In the genomic region with DNA sequence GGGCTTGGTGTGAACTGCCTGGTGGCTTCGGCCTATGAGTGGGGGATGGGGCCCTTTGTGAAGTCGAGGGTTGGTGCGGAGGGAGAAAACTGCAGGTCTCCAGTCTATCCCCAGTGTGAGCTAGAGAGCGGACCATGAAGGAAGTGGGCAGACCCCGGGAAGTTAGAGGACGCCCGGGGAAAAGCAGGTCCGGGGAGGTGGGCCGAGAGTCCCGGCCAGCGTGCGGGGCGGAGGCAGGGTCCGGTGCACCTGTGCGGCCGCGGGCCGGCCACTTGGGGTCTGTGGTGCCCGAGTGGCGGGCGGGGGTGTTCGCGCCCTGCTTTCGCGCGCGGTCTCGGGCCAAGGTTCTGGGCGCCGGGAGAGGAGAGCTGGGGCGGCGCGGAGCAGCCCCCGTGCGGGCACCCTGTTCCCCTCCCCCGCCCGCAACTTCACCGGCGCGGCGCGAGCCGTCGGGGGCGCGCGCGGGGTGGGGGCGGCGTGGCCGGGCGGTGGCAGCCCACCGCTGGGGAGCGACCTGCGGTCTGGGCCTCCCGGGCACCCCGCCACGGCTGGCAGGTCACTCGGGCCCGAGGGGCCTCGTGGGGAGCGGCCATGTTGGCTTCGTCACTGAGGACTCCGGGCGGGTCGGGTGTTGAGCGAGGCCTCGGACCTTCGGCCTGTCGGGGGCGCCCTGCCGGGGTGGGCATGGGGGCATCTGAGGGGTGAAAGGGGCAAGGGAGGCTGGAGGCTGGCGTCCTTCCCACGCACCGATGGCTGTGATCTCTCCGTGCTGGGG, we compare ENCODE assay signal across 8 cellular contexts. TPM values are rescaled to one million over a fixed set of nuclear protein-coding genes. Genes with fewer than 3 reads are reported as not detected.
A peak's percentile ranks its signal among the peaks of the same experiment; 100 is the strongest.
DNase-seq lines count a peak whose midpoint lies in the region; ATAC-seq, FAIRE-seq and TF ChIP-seq lines count a peak whose summit lies in the region.

No MANE protein-coding gene starts in this region.

- H3K27me3 Mint-ChIP-seq in T-helper 2 cell treated with Interferon-gamma antibody and Interleukin-4, amounts not matched to agents 5 μg/mL and 100 μg/mL, for 36 hours (ENCODE audit: low read depth) = peaks cover 8% of the 10 kb centered on the region

- no peaks in the 10 kb centered on the region for H4K20me1 ChIP-seq in K562 (replicated peaks; ENCODE audit: control insufficient read depth, insufficient read depth, low read length)

- H3K4me2 ChIP-seq in K562 (ENCODE audit: insufficient read depth, low read length) = peak overlapping the region; percentile 65

- TF ChIP-seq RAD21 in K562 (CRISPR knock-in tag; conservative IDR thresholded peaks at IDR 0.05 in 1 of 2, IDR thresholded peaks at IDR 0.05 in 1 of 2) = no peak

- TF ChIP-seq CTCF in AG04449 (IDR thresholded peaks at IDR 0.05; ENCODE audit: insufficient read depth, low read length, missing control alignments) (peak; percentile 10), K562 (IDR thresholded peaks at IDR 0.05 in 2 of 3, conservative IDR thresholded peaks at IDR 0.05 in 1 of 3; ENCODE audit: insufficient read depth in 2 of 3, low read depth in 1 of 3, low read length in 3 of 3) (no peak), gastrocnemius medialis (IDR thresholded peaks at IDR 0.05 in 4 of 5, conservative IDR thresholded peaks at IDR 0.05 in 1 of 5) (peak in 2 of 5 experiments; percentile 5 to 19)

- TF ChIP-seq POLR2A in K562 (conservative IDR thresholded peaks at IDR 0.05) = 0 out of 2 replicates have a peak, but pooled peaks have one; percentile 36
- peak in 1 of 2 donors; percentile 7 for TF ChIP-seq POLR2A in gastrocnemius medialis (IDR thresholded peaks at IDR 0.05)

- H3K9me3 Mint-ChIP-seq in T-helper 2 cell treated with Interferon-gamma antibody and Interleukin-4, amounts not matched to agents 5 μg/mL and 100 μg/mL, for 36 hours = no peaks in the 10 kb centered on the region

- H3K4me1 ChIP-seq in K562 (replicated peaks in 1 of 2; ENCODE audit: control insufficient read depth in 2 of 2, insufficient read depth in 2 of 2, low read length in 2 of 2) (peaks cover 22 to 24% of the 10 kb centered on the region in 2 experiments; a peak in 4 of 5 replicates), iPS DF 6.9 (ENCODE audit: control insufficient read depth, insufficient read depth, low read length) (peaks cover 2% of the 10 kb centered on the region; the same call in 1 of the 2 replicates), gastrocnemius medialis (peaks cover 58 to 64% of the 10 kb centered on the region in 2 donors)

- no peaks in the 10 kb centered on the region for H3K27me3 ChIP-seq in K562 (ENCODE audit: control insufficient read depth in 2 of 2, insufficient read depth in 2 of 2, low read length in 2 of 2)
- H3K27me3 ChIP-seq in iPS DF 6.9 (ENCODE audit: control insufficient read depth, insufficient read depth, low read length) = no peaks in the 10 kb centered on the region
- no peaks in the 10 kb centered on the region for H3K27me3 ChIP-seq in gastrocnemius medialis

- H3K9ac ChIP-seq in K562 (ENCODE audit: insufficient read depth in 1 of 2, low read depth in 2 of 2, low read length in 2 of 2) = peak overlapping the region; percentile 61 to 88

- 68% methylated on average over 21 of the region's 76 CpGs for WGBS in K562 (ENCODE audit: insufficient coverage, low coverage, missing lambda C conversion rate)
- no CpG with 5 or more reads among the region's 76 CpGs for WGBS in iPS DF 6.9 (ENCODE audit: insufficient coverage, insufficient read length)

- intact Hi-C loops in K562 (cut with micrococcal nuclease) (no loop called here), gastrocnemius medialis (cut with DNase I; ENCODE audit: low total_unique reads) (no loop called here)

- H3K9me3 ChIP-seq in K562 (replicated peaks; ENCODE audit: control insufficient read depth, insufficient read depth, low read depth, low read length) = no peaks in the 10 kb centered on the region
- no peaks in the 10 kb centered on the region for H3K9me3 ChIP-seq in iPS DF 6.9 (ENCODE audit: control insufficient read depth, insufficient read depth, low read length)
- no peaks in the 10 kb centered on the region for H3K9me3 ChIP-seq in gastrocnemius medialis

- no peak for FAIRE-seq in K562 (lab: Jason Lieb, UNC)

- peak overlapping the region; percentile 60 for H3K4me3 ChIP-seq in AG04449 (ENCODE audit: low read depth, low read length)
- H3K4me3 ChIP-seq in K562 = peak overlapping the region; percentile 31
- H3K4me3 ChIP-seq in iPS DF 6.9 (ENCODE audit: low read length) = peak overlapping the region; percentile 67
- H3K4me3 ChIP-seq in gastrocnemius medialis = peak overlapping the region; percentile 59 to 83 (median 74)

- no peak for TF ChIP-seq EP300 in K562 (IDR thresholded peaks at IDR 0.05; ENCODE audit: low read length)

- H3K36me3 ChIP-seq in K562 (ENCODE audit: control insufficient read depth, insufficient read depth, low read length) (peaks cover 62% of the 10 kb centered on the region), iPS DF 6.9 (ENCODE audit: control insufficient read depth, insufficient read depth, low read length) (no peaks in the 10 kb centered on the region), gastrocnemius medialis (no peaks in the 10 kb centered on the region)

- H3K27ac ChIP-seq in K562 (ENCODE audit: extremely low read depth, low read depth, low read length) (peak overlapping the region; percentile 56), iPS DF 6.9 (ENCODE audit: low read length) (no peak overlapping the region), gastrocnemius medialis (peak overlapping the region; percentile 85 to 98 (median 94))

- CTCF ChIA-PET in AG04449 (lab: Yijun Ruan, JAX) = no interaction called here
- CTCF ChIA-PET in K562 (lab: Yijun Ruan, JAX; ENCODE audit: low intra/inter-chr PET ratio) = no interaction called here

- in situ Hi-C loops in K562 (cut with MboI) = no loop called here
- in situ Hi-C loops in gastrocnemius medialis (cut with MboI; ENCODE audit: low sequenced_read_pairs in 4 of 4) = no loop called here

- BruUV-seq in K562 (replicated peaks; lab: Mats Ljungman, UMichigan) = no TSS peak

- peak overlapping the region; percentile 90 for H3K4me3 Mint-ChIP-seq in T-helper 2 cell treated with Interferon-gamma antibody and Interleukin-4, amounts not matched to agents 5 μg/mL and 100 μg/mL, for 36 hours

- DNase-seq in AG04449 (ENCODE audit: low read depth, low spot score) (no peak), HK-2 (ENCODE audit: unreplicated experiment) (peak; percentile 57), K562 (ENCODE audit: extremely low read depth in 1 of 4, low spot score in 3 of 4) (peak; percentile 32 to 50 (median 44)), iPS DF 6.9 (ENCODE audit: low read depth, low spot score) (peak; percentile 37), gastrocnemius medialis (peak in 1 of 2 donors; percentile 60)
- peak; percentile 49 for DNase-seq in T-helper 2 cell treated with Interferon-gamma antibody and Interleukin-4, amounts not matched to agents 5 μg/mL and 100 μg/mL, for 36 hours (ENCODE audit: low spot score)

- peak overlapping the region; percentile 40 for H2AFZ ChIP-seq in K562 (ENCODE audit: low read depth, low read length)

- POLR2A ChIA-PET in AG04449 (lab: Yijun Ruan, JAX) = interaction anchor here (1.7 kb wide), 1 partner anchor 106 kb away, joined by 5 read pairs; the partner anchor contains the start of genes NKIRAS1 and RPL15
- POLR2A ChIA-PET in K562 (lab: Yijun Ruan, JAX) = interaction anchor here (0.6 to 2.3 kb wide), 4 partner anchors 16 to 106 kb away, joined by 3 to 8 read pairs (median 4); partner anchors contain the start of genes NKIRAS1 and RPL15

- peak overlapping the region; percentile 97 for H3K27ac Mint-ChIP-seq in T-helper 2 cell treated with Interferon-gamma antibody and Interleukin-4, amounts not matched to agents 5 μg/mL and 100 μg/mL, for 36 hours

- peaks cover 45% of the 10 kb centered on the region for H3K36me3 Mint-ChIP-seq in T-helper 2 cell treated with Interferon-gamma antibody and Interleukin-4, amounts not matched to agents 5 μg/mL and 100 μg/mL, for 36 hours (ENCODE audit: low read depth)

- ATAC-seq in GM18868 (IDR thresholded peaks at IDR 0.05; ENCODE audit: unreplicated experiment) (peak; percentile 23), K562 (peak; percentile 3; the same call in 1 of the 3 replicates), gastrocnemius medialis (peak; percentile 27 to 56), HG03025 (IDR thresholded peaks at IDR 0.05; ENCODE audit: low FRiP score, unreplicated experiment) (no peak)

- no peaks in the 10 kb centered on the region for H3K9me1 ChIP-seq in K562 (ENCODE audit: control insufficient read depth, insufficient read depth, low read length)

- H3K4me1 Mint-ChIP-seq in T-helper 2 cell treated with Interferon-gamma antibody and Interleukin-4, amounts not matched to agents 5 μg/mL and 100 μg/mL, for 36 hours (ENCODE audit: low read depth) = peaks cover 49% of the 10 kb centered on the region

- peaks cover 90% of the 10 kb centered on the region for H3K79me2 ChIP-seq in K562 (ENCODE audit: control insufficient read depth, insufficient read depth, low read length)

TF ChIP-seq in K562, 482 proteins besides CTCF, POLR2A, EP300 and RAD21 (continues in another document):
- TF ChIP-seq NFRKB (IDR thresholded peaks at IDR 0.05; ENCODE audit: low read depth) = 0 out of 2 replicates have a peak, but pooled peaks have one; percentile 17

RNA-seq across cellular contexts. Expression of gene UBE2E1, which starts 4.8 kb away (rescaled TPM):
- 59.3 and 94.2 TPM in 2 replicates for total RNA-seq in K562 (2011; cell fraction: chromatin; rRNA removed; ENCODE audit: low replicate concordance)
- total RNA-seq in K562 (2011; cell fraction: nucleolus; rRNA removed) = 39.5 and 49.5 TPM in 2 replicates
- 66.1 and 98.5 TPM in 2 replicates for total RNA-seq in K562 (2011; cell fraction: nucleoplasm; rRNA removed)
- total RNA-seq in K562 (2014; rRNA removed) (55.5 and 74.2 TPM in 2 replicates), K562 (2014; rRNA removed; fragmentation: Illumina TruSeq; extraction: Trizol) (214 and 237 TPM in 2 replicates), K562 (2015; rRNA removed; fragmentation: Illumina TruSeq; extraction: Trizol) (171 and 177 TPM in 2 replicates), K562 (2021) (127 and 131 TPM in 2 replicates), gastrocnemius medialis (100 to 1,000 TPM in 2 of 4 donors, 10 to 100 TPM in 2; 54.8 to 153 (median 109) TPM)
- polyA plus RNA-seq in K562 (2011; rRNA removed) (227 and 294 TPM in 2 replicates), K562 (2014; fragmentation: Illumina TruSeq; extraction: Trizol) (217 and 240 TPM in 2 replicates), K562 (2014; fragmentation: Nextera tagmentation; extraction: Ambion mirVana) (10 to 100 TPM; 54.4 to 63.8 TPM), K562 (2014; rRNA removed) (162 and 165 TPM in 2 replicates)
- 68.6 and 143 TPM in 2 replicates for polyA plus RNA-seq in K562 (2011; cell fraction: cytosol; rRNA removed)
- 73.0 and 113 TPM in 2 replicates for polyA plus RNA-seq in K562 (2011; cell fraction: nucleus; rRNA removed)
- polyA plus RNA-seq in K562 (2012) = 185 and 202 TPM in 2 replicates
- polyA minus RNA-seq in K562 (2011; rRNA and poly(A)+ RNA removed) = 91.1 and 111 TPM in 2 replicates
- polyA minus RNA-seq in K562 (2011; cell fraction: cytosol; rRNA and poly(A)+ RNA removed) = 54.7 and 66.0 TPM in 2 replicates
- 41.9 and 97.3 TPM in 2 replicates for polyA minus RNA-seq in K562 (2011; cell fraction: nucleus; rRNA and poly(A)+ RNA removed)
